In the genomic region with DNA sequence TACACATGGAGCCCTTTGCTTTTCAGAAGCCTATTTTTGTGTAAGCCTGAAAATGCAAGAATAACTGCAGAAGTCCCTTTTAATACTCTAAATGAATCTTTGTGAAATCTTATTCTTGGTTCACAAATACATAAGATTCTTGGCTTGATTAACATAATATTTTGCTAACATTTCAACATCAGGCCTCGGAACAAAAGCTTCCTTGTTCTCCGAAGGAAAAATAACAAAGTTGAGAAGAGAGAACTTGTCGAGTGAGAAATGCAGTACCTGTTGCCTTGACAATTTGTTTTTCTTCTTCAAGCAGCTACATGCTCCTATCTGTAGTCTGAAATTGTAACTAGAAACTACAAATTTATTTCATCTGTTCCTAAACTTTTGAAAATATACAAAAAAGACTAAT, we compare ENCODE assay signal across 11 cellular contexts. TPM values are rescaled to one million over a fixed set of nuclear protein-coding genes. Genes with fewer than 3 reads are reported as not detected.
DNase-seq lines count a peak whose midpoint lies in the region; ATAC-seq, FAIRE-seq and TF ChIP-seq lines count a peak whose summit lies in the region.
"Had no signal": no experiment of that assay in that cellular context is flagged by ENCODE, and none has a peak within 500 bp of the region (broad histone marks: within the 10 kb centered on the region; RNA-seq: fewer than 3 reads in every experiment).

No MANE protein-coding gene starts in this region.

- H3K27ac ChIP-seq in GM23248, result no peak overlapping the region; the same call in 1 of the 2 replicates
- peak overlapping the region; percentile 46 for H3K27ac ChIP-seq in left ventricle myocardium inferior (replicated peaks)
- peak overlapping the region; percentile 25 to 99 (median 57) for H3K27ac ChIP-seq in gastrocnemius medialis
- H3K27ac ChIP-seq in spleen, result peak overlapping the region in 4 of 8 donors; percentile 29 to 79 (median 60)
- H3K27ac ChIP-seq in sigmoid colon, result peak overlapping the region in 2 of 4 donors; percentile 3 to 71
- H3K27ac ChIP-seq: SK-N-MC had no signal

- H3K4me3 ChIP-seq in GM23248 (0 out of 2 replicates have a peak overlapping the region, but pooled peaks have one; percentile 2), left ventricle myocardium inferior (no peak overlapping the region), gastrocnemius medialis (peak overlapping the region in 1 of 4 donors; percentile 1), spleen (peak overlapping the region in 1 of 8 donors; percentile 19), sigmoid colon (no peak overlapping the region)
- H3K4me3 ChIP-seq: SK-N-MC had no signal

- H3K4me2 ChIP-seq in GM23248 (ENCODE audit: unreplicated experiment), result peak overlapping the region; percentile 53

- no peak for TF ChIP-seq CTCF in activated B cell treated with CpG ODN at 0.5 μM for 24 hours (IDR thresholded peaks at IDR 0.05)
- TF ChIP-seq CTCF in left ventricle myocardium inferior (IDR thresholded peaks at IDR 0.05; ENCODE audit: borderline replicate concordance), result no peak
- TF ChIP-seq CTCF in gastrocnemius medialis (IDR thresholded peaks at IDR 0.05 in 4 of 5, conservative IDR thresholded peaks at IDR 0.05 in 1 of 5), result no peak
- TF ChIP-seq CTCF in spleen (IDR thresholded peaks at IDR 0.05 in 8 of 11, conservative IDR thresholded peaks at IDR 0.05 in 3 of 11), result no peak
- no peak for TF ChIP-seq CTCF in sigmoid colon (IDR thresholded peaks at IDR 0.05)

- in situ Hi-C loops in GM23248 (cut with MboI) (no loop called here), gastrocnemius medialis (cut with MboI; ENCODE audit: low sequenced_read_pairs in 4 of 4) (no loop called here)

- H4K20me1 ChIP-seq in GM23248 (ENCODE audit: insufficient read depth), result peaks cover 23% of the 10 kb centered on the region; the same call in 1 of the 2 replicates

- TF ChIP-seq POLR2A in gastrocnemius medialis (IDR thresholded peaks at IDR 0.05) (no peak), spleen (IDR thresholded peaks at IDR 0.05) (no peak), sigmoid colon (IDR thresholded peaks at IDR 0.05) (no peak)

- H3K4me1 ChIP-seq in GM23248 (ENCODE audit: insufficient read depth) (peaks cover 16% of the 10 kb centered on the region), left ventricle myocardium inferior (peaks cover 98% of the 10 kb centered on the region), gastrocnemius medialis (peaks cover 83 to 89% of the 10 kb centered on the region in 2 donors), spleen (peaks cover 19 to 100% (median 85%) of the 10 kb centered on the region in 6 donors), sigmoid colon (peaks cover 0 to 70% (median 50%) of the 10 kb centered on the region in 4 donors)

- H3K36me3 ChIP-seq in GM23248 (ENCODE audit: low read depth), result peaks cover 16% of the 10 kb centered on the region
- H3K36me3 ChIP-seq in left ventricle myocardium inferior, result peaks cover 14% of the 10 kb centered on the region
- peaks cover 0 to 13% of the 10 kb centered on the region in 2 donors for H3K36me3 ChIP-seq in gastrocnemius medialis
- peaks cover 0 to 42% (median 6%) of the 10 kb centered on the region in 6 donors for H3K36me3 ChIP-seq in spleen
- H3K36me3 ChIP-seq in sigmoid colon, result peaks cover 0 to 14% (median 5%) of the 10 kb centered on the region in 4 donors

- TF ChIP-seq EP300 in sigmoid colon (IDR thresholded peaks at IDR 0.05), result no peak

- no peaks in the 10 kb centered on the region for H3K9me2 ChIP-seq in GM23248 (ENCODE audit: insufficient read depth)

- no peaks in the 10 kb centered on the region for H3K9me3 Mint-ChIP-seq in activated B cell treated with CpG ODN at 0.5 μM for 24 hours

- peaks cover 100% of the 10 kb centered on the region for H3K79me2 ChIP-seq in GM23248 (ENCODE audit: insufficient read depth)

- H3K27me3 ChIP-seq in GM23248 (replicated peaks; ENCODE audit: insufficient read depth) (no peaks in the 10 kb centered on the region), left ventricle myocardium inferior (ENCODE audit: low read depth) (no peaks in the 10 kb centered on the region), gastrocnemius medialis (no peaks in the 10 kb centered on the region), spleen (replicated peaks in 1 of 7) (no peaks in the 10 kb centered on the region), sigmoid colon (no peaks in the 10 kb centered on the region)

- no peaks in the 10 kb centered on the region for H3K27me3 Mint-ChIP-seq in activated B cell treated with CpG ODN at 0.5 μM for 24 hours

- peaks cover 66% of the 10 kb centered on the region for H3K4me1 Mint-ChIP-seq in activated B cell treated with CpG ODN at 0.5 μM for 24 hours

- H3K27ac Mint-ChIP-seq in activated B cell treated with CpG ODN at 0.5 μM for 24 hours, result peak overlapping the region; percentile 22

- DNase-seq in GM23248 (peak; percentile 23), activated B cell treated with CpG ODN at 0.5 μM for 24 hours (no peak), left ventricle myocardium inferior (no peak), gastrocnemius medialis (no peak), spleen (no peak), HTR-8/SVneo (ENCODE audit: insufficient read length, low spot score) (no peak), putamen (ENCODE audit: low spot score) (no peak), sigmoid colon (no peak)
- DNase-seq: amygdala, NCI-H2029 had no signal

- no peak for ATAC-seq in activated B cell treated with CpG ODN at 0.5 μM for 24 hours (ENCODE audit: low read depth)
- no peak for ATAC-seq in gastrocnemius medialis

- H3K9ac ChIP-seq in GM23248, result peak overlapping the region; percentile 10; the same call in 1 of the 2 replicates

- no peak overlapping the region for H2AFZ ChIP-seq in GM23248

- no peak for FAIRE-seq in HTR-8/SVneo (lab: Jason Lieb, UNC)

- H3K36me3 Mint-ChIP-seq in activated B cell treated with CpG ODN at 0.5 μM for 24 hours (ENCODE audit: low read depth), result peaks cover 28% of the 10 kb centered on the region

- H3K9me3 ChIP-seq in GM23248 (ENCODE audit: low read depth), result no peaks in the 10 kb centered on the region
- no peaks in the 10 kb centered on the region for H3K9me3 ChIP-seq in left ventricle myocardium inferior (replicated peaks)
- no peaks in the 10 kb centered on the region for H3K9me3 ChIP-seq in gastrocnemius medialis
- no peaks in the 10 kb centered on the region for H3K9me3 ChIP-seq in spleen
- H3K9me3 ChIP-seq in sigmoid colon, result no peaks in the 10 kb centered on the region

- peak overlapping the region; percentile 12 for H3K4me3 Mint-ChIP-seq in activated B cell treated with CpG ODN at 0.5 μM for 24 hours

- WGBS in GM23248 (ENCODE audit: low coverage in 1 of 2, low lambda C conversion rate in 2 of 2, missing lambda C conversion rate in 2 of 2), 2 experiments, result 22 to 24% methylated on average over 3 of the region's 3 CpGs
- WGBS in spleen, 5 donors, result 32 to 52% (median 33%) methylated on average over 3 of the region's 3 CpGs
- WGBS in sigmoid colon, 2 donors, result 15 to 28% methylated on average over 3 of the region's 3 CpGs

- POLR2A ChIA-PET in activated B cell treated with CpG ODN at 0.5 μM for 24 hours (lab: Charles Lee), result interaction anchor here (4.8 kb wide), 1 partner anchor 8 kb away, joined by 46 read pairs; the partner anchor contains the start of gene NT5C2

- no peaks in the 10 kb centered on the region for H3F3A ChIP-seq in GM23248 (ENCODE audit: insufficient read depth)

- CTCF ChIA-PET in activated B cell treated with CpG ODN at 0.5 μM for 24 hours (lab: Charles Lee), result no interaction called here

- intact Hi-C loops in activated B cell treated with CpG ODN at 0.5 μM for 24 hours (cut with micrococcal nuclease) (no loop called here), left ventricle myocardium inferior (cut with micrococcal nuclease) (no loop called here), gastrocnemius medialis (cut with DNase I; ENCODE audit: low total_unique reads) (no loop called here), spleen (cut with DNase I; ENCODE audit: low total_unique reads) (no loop called here), sigmoid colon (cut with DNase I) (no loop called here)

RNA-seq across cellular contexts. Expression of gene NT5C2, which starts 8.5 kb away (rescaled TPM):
- 69.0 and 99.7 TPM in 2 replicates for total RNA-seq in GM23248 (2014; rRNA removed; shearing (Covaris generic))
- 52.6 and 58.2 TPM in 2 replicates for polyA plus RNA-seq in GM23248 (2016; fragmentation: Nextera tagmentation; extraction: Ambion mirVana)
- total RNA-seq in activated B cell treated with CpG ODN at 0.5 μM for 24 hours, result 53.3 and 60.4 TPM in 2 replicates
- 55.0 TPM for total RNA-seq in left ventricle myocardium inferior
- 10 to 100 TPM; 33.5 to 53.2 (median 35.3) TPM for total RNA-seq in gastrocnemius medialis
- 100 to 1,000 TPM in 2 of 7 donors, 10 to 100 TPM in 5; 83.6 to 115 (median 96.8) TPM for total RNA-seq in spleen
- 10 to 100 TPM; 21.7 to 32.6 (median 24.5) TPM for polyA plus RNA-seq in spleen
- total RNA-seq in sigmoid colon, result 10 to 100 TPM; 37.7 to 51.4 (median 46.9) TPM
- polyA plus RNA-seq in sigmoid colon, result 10 to 100 TPM; 49.2 to 61.5 (median 53.1) TPM
